ENCODE assay signal across 19 cellular contexts in the genomic region with DNA sequence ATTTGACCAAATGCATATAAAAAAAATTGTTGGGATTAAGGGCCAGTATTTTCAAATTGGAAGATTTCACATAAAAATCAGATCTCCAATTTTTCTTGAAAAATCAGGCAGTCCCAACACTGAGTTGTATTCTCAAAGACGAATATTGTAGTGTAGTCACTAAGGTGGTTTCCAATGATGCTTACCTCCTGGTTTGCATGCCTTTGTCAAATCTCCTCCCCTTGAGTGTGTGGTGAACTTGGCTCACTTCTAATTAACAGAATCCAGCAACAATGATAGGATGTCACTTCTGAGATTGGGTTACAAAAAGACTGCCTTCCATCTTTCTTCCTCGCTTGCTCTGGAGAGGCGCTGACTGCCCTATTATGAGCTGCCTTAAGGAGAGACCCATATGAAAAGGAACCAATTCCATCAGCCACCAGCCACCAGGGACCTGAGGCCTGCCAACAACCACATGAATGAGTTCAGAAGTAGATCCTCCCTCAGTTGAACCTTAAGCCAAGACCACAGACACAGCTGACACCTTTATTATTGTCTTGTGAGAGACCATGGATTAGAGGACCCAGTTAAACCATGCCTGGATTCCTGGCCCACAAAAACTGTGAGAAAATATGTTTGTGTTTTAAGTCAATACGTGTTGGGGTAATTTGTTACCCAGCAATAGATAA. TPM values are rescaled to one million over a fixed set of nuclear protein-coding genes. Genes with fewer than 3 reads are reported as not detected.
DNase-seq lines count a peak whose midpoint lies in the region; FAIRE-seq and TF ChIP-seq lines count a peak whose summit lies in the region.
"Had no signal": no experiment of that assay in that cellular context is flagged by ENCODE, and none has a peak within 500 bp of the region (broad histone marks: within the 10 kb centered on the region; RNA-seq: fewer than 3 reads in every experiment).

No MANE protein-coding gene starts in this region.

- H3K36me3 Mint-ChIP-seq in activated naive CD4-positive, alpha-beta T cell treated with anti-CD3 and anti-CD28 coated beads for 36 hours (ENCODE audit: low read depth), result no peaks in the 10 kb centered on the region
- H3K36me3 Mint-ChIP-seq: natural killer cell had no signal

- no peak overlapping the region for H3K27ac Mint-ChIP-seq in activated naive CD4-positive, alpha-beta T cell treated with anti-CD3 and anti-CD28 coated beads for 36 hours
- H3K27ac Mint-ChIP-seq: natural killer cell had no signal

- no peaks in the 10 kb centered on the region for H3K27me3 Mint-ChIP-seq in activated naive CD4-positive, alpha-beta T cell treated with anti-CD3 and anti-CD28 coated beads for 36 hours (ENCODE audit: low read depth)

- H3K4me1 ChIP-seq in spleen, result peaks cover 3 to 42% (median 7%) of the 10 kb centered on the region in 6 donors

- no peak for TF ChIP-seq CTCF in bronchial epithelial cell (IDR thresholded peaks at IDR 0.05; ENCODE audit: insufficient read depth, low read length, severe bottlenecking)
- no peak for TF ChIP-seq CTCF in spleen (IDR thresholded peaks at IDR 0.05 in 8 of 11, conservative IDR thresholded peaks at IDR 0.05 in 3 of 11)

- peaks cover 35% of the 10 kb centered on the region for H3K4me1 Mint-ChIP-seq in activated naive CD4-positive, alpha-beta T cell treated with anti-CD3 and anti-CD28 coated beads for 36 hours (ENCODE audit: low read depth)

- H3K27me3 ChIP-seq in bronchial epithelial cell (ENCODE audit: control insufficient read depth, insufficient read depth, low read length), result no peaks in the 10 kb centered on the region
- H3K27me3 ChIP-seq in spleen (replicated peaks in 1 of 7), result no peaks in the 10 kb centered on the region

- no peak overlapping the region for H3K4me3 Mint-ChIP-seq in activated naive CD4-positive, alpha-beta T cell treated with anti-CD3 and anti-CD28 coated beads for 36 hours
- H3K4me3 Mint-ChIP-seq: natural killer cell had no signal

- DNase-seq in activated naive CD4-positive, alpha-beta T cell treated with anti-CD3 and anti-CD28 coated beads for 36 hours, result peak; percentile 7
- no peak for DNase-seq in activated naive CD4-positive, alpha-beta T cell treated with Interleukin-2 at 50 U/mL for 16 hours
- DNase-seq in Jurkat, Clone E6-1 (ENCODE audit: low read depth, low spot score), result peak; percentile 65
- DNase-seq in bronchial epithelial cell (ENCODE audit: low read depth) (no peak), spleen (no peak), NCI-H524 (lab: John Stamatoyannopoulos, UW) (no peak), SKM-1 (lab: John Stamatoyannopoulos, UW; ENCODE audit: unreplicated experiment) (no peak)
- DNase-seq: activated CD4-positive, alpha-beta T cell treated with anti-CD3 and anti-CD28 coated beads, Interleukin-2, amount 50 U/mL, for 48 hours; anterior cingulate cortex; cerebellar nuclear complex; effector CD4-positive, alpha-beta T cell; kidney glomerular epithelial cell; mammary epithelial cell; natural killer cell; NCI-H510A; right cardiac atrium; stimulated activated CD4-positive, alpha-beta T cell treated with anti-CD3 and anti-CD28 coated beads, Interleukin-15, amount 100 ng/mL, for 24 hours had no signal

- 87 to 94% (median 92%) methylated on average over 4 of the region's 4 CpGs for WGBS in spleen, 5 donors

- peak; percentile 43 for FAIRE-seq in bronchial epithelial cell (lab: Jason Lieb, UNC)
- FAIRE-seq: GM19239, HTR-8/SVneo had no signal

- intact Hi-C loops in activated naive CD4-positive, alpha-beta T cell treated with anti-CD3 and anti-CD28 coated beads for 36 hours (cut with micrococcal nuclease), result loop anchor here (1.0 kb wide), 3 partner anchors 17 to 240 kb away; partner anchors contain the start of gene EIF4E
- intact Hi-C loops in spleen (cut with DNase I; ENCODE audit: low total_unique reads), result no loop called here

- no peak overlapping the region; the same call in 1 of the 2 replicates for H3K4me3 ChIP-seq in Jurkat, Clone E6-1 (ENCODE audit: low read length)
- H3K4me3 ChIP-seq in bronchial epithelial cell (ENCODE audit: low read depth, low read length) (no peak overlapping the region), spleen (no peak overlapping the region)

- H3K9me3 ChIP-seq in spleen, result no peaks in the 10 kb centered on the region

- peak overlapping the region in 6 of 8 donors; percentile 32 to 71 (median 64) for H3K27ac ChIP-seq in spleen

- CTCF ChIA-PET in activated naive CD4-positive, alpha-beta T cell treated with anti-CD3 and anti-CD28 coated beads for 36 hours (lab: Charles Lee), result interaction anchor here (1.2 to 2.1 kb wide), 2 partner anchors 11 to 25 kb away, joined by 3 to 5 read pairs; no protein-coding TSS in a partner anchor

- H3K9me3 Mint-ChIP-seq in activated naive CD4-positive, alpha-beta T cell treated with anti-CD3 and anti-CD28 coated beads for 36 hours, result peaks cover 2% of the 10 kb centered on the region

- no peak for TF ChIP-seq POLR2A in spleen (IDR thresholded peaks at IDR 0.05)

- H3K36me3 ChIP-seq in bronchial epithelial cell (ENCODE audit: control insufficient read depth, insufficient read depth, low read length) (no peaks in the 10 kb centered on the region), spleen (no peaks in the 10 kb centered on the region)

RNA-seq across cellular contexts. Expression of gene TSPAN5, which starts 31.2 kb away (rescaled TPM):
- total RNA-seq in activated naive CD4-positive, alpha-beta T cell treated with anti-CD3 and anti-CD28 coated beads for 36 hours, result 10 to 100 TPM; 12.5 to 13.1 TPM
- polyA plus RNA-seq in Jurkat, Clone E6-1 (2012; ENCODE audit: insufficient read depth, insufficient read length), result 12.2 TPM
- 12.7 and 13.7 TPM in 2 replicates for total RNA-seq in bronchial epithelial cell
- total RNA-seq in spleen, result 10 to 100 TPM; 14.9 to 33.6 (median 25.7) TPM
- polyA plus RNA-seq in spleen, result 1 to 10 TPM; 4.6 to 6.5 (median 5.0) TPM

Comparison
In these comparisons a context has a peak if more than half of its experiments do, and no peak if none do; other contexts are left out.
1. DNase-seq: peak in activated naive CD4-positive, alpha-beta T cell treated with anti-CD3 and anti-CD28 coated beads for 36 hours (single experiment) and Jurkat, Clone E6-1 (single experiment); none in activated naive CD4-positive, alpha-beta T cell treated with Interleukin-2 at 50 U/mL for 16 hours (single experiment), bronchial epithelial cell (single experiment), spleen (single experiment), NCI-H524 (0 of 2) and SKM-1 (single experiment).